Comparison of ENCODE assay signal across 9 cellular contexts in the genomic region with DNA sequence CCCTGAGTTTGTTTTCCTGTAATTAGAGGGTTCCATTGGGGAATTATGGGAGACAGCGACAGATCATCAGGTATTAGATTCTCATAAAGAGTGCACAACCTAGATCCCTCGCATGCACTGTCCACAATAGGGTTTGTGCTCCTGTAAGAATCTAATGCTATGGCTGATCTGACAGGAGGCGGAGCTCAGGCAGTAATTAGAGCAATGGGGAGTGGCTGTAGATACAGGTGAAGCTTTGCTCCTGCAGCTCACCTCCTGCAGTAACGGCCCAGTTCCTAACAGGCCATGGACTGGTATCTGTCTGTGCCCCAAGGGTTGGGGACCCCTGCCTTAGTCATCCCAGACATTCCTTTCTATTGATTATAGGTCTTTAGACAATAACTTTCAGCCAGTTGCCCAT. TPM values are rescaled to one million over a fixed set of nuclear protein-coding genes. Genes with fewer than 3 reads are reported as not detected.
DNase-seq lines count a peak whose midpoint lies in the region; ATAC-seq and TF ChIP-seq lines count a peak whose summit lies in the region.
"Had no signal": no experiment of that assay in that cellular context is flagged by ENCODE, and none has a peak within 500 bp of the region (broad histone marks: within the 10 kb centered on the region; RNA-seq: fewer than 3 reads in every experiment).

No MANE protein-coding gene starts in this region.

- POLR2A ChIA-PET in naive thymus-derived CD4-positive, alpha-beta T cell (lab: Charles Lee) = interaction anchor here (0.7 to 2.7 kb wide), 7 partner anchors 22 to 130 kb away, joined by 3 to 11 read pairs (median 7); a partner anchor contains a TSS

- TF ChIP-seq POLR2A in esophagus muscularis mucosa (IDR thresholded peaks at IDR 0.05; ENCODE audit: low read depth) (no peak), tibial nerve (IDR thresholded peaks at IDR 0.05) (no peak)

- no peaks in the 10 kb centered on the region; the same call in 1 of the 2 replicates for H3K27me3 Mint-ChIP-seq in HFFc6 (ENCODE audit: insufficient read depth)
- no peaks in the 10 kb centered on the region for H3K27me3 Mint-ChIP-seq in activated T-helper 2 cell treated with anti-CD3 and anti-CD28 coated beads, Interferon-gamma antibody, Interleukin-2, Interleukin-4, amounts not matched to agents 10 μg/mL and 5 μg/mL and 100 μg/mL, durations not matched to agents 14 hours and 24 hours and 36 hours (ENCODE audit: low read depth)
- peaks cover 0 to 3% (median 0%) of the 10 kb centered on the region in 5 donors for H3K27me3 Mint-ChIP-seq in naive thymus-derived CD4-positive, alpha-beta T cell

- TF ChIP-seq EP300 in esophagus muscularis mucosa (IDR thresholded peaks at IDR 0.05) (no peak), tibial nerve (IDR thresholded peaks at IDR 0.05) (no peak)

- CTCF ChIA-PET in naive thymus-derived CD4-positive, alpha-beta T cell (lab: Charles Lee) = interaction anchor here (0.6 to 1.6 kb wide), 4 partner anchors 33 to 119 kb away, joined by 3 to 4 read pairs (median 4); a partner anchor contains a TSS

- H3K36me3 ChIP-seq in BLaER1 (no peaks in the 10 kb centered on the region), esophagus muscularis mucosa (peaks cover 0 to 6% (median 0%) of the 10 kb centered on the region in 4 donors), tibial nerve (no peaks in the 10 kb centered on the region)
- H3K36me3 ChIP-seq in naive thymus-derived CD4-positive, alpha-beta T cell (ENCODE audit: control insufficient read depth in 2 of 3, insufficient read depth in 3 of 3, low read length in 3 of 3) = peaks cover 0 to 7% (median 0%) of the 10 kb centered on the region in 3 experiments

- no peak overlapping the region for H3K4me3 ChIP-seq in BLaER1
- no peak overlapping the region for H3K4me3 ChIP-seq in naive thymus-derived CD4-positive, alpha-beta T cell (ENCODE audit: low read length)
- no peak overlapping the region for H3K4me3 ChIP-seq in esophagus muscularis mucosa
- no peak overlapping the region for H3K4me3 ChIP-seq in tibial nerve

- 94% methylated on average over 4 of the region's 4 CpGs for WGBS in esophagus muscularis mucosa
- 90 to 94% methylated on average over 4 of the region's 4 CpGs for WGBS in tibial nerve, 2 donors

- no peak overlapping the region for H3K9ac ChIP-seq in BLaER1

- H4K20me1 ChIP-seq in BLaER1 = peaks cover 5% of the 10 kb centered on the region; the same call in 1 of the 2 replicates

- DNase-seq in HFFc6 = no peak
- no peak for DNase-seq in activated T-helper 2 cell treated with anti-CD3 and anti-CD28 coated beads, Interferon-gamma antibody, Interleukin-2, Interleukin-4, amounts not matched to agents 10 μg/mL and 5 μg/mL and 100 μg/mL, durations not matched to agents 14 hours and 24 hours and 36 hours (ENCODE audit: low spot score)
- peak in 1 of 9 donors; percentile 2 for DNase-seq in naive thymus-derived CD4-positive, alpha-beta T cell
- DNase-seq in esophagus muscularis mucosa (ENCODE audit: extremely low spot score) = no peak
- DNase-seq in NK-92 (lab: John Stamatoyannopoulos, UW; ENCODE audit: unreplicated experiment) = no peak
- DNase-seq in tibial nerve (ENCODE audit: low spot score in 2 of 2) = no peak
- DNase-seq: SW 1271 had no signal

- H3K27me3 ChIP-seq in BLaER1 = no peaks in the 10 kb centered on the region
- no peaks in the 10 kb centered on the region for H3K27me3 ChIP-seq in naive thymus-derived CD4-positive, alpha-beta T cell (ENCODE audit: control insufficient read depth in 2 of 2, insufficient read depth in 2 of 2, low read length in 2 of 2)
- no peaks in the 10 kb centered on the region for H3K27me3 ChIP-seq in esophagus muscularis mucosa
- no peaks in the 10 kb centered on the region for H3K27me3 ChIP-seq in tibial nerve

- H3K4me2 ChIP-seq in BLaER1 = peak overlapping the region; percentile 77; the same call in 1 of the 2 replicates

- intact Hi-C loops in activated T-helper 2 cell treated with anti-CD3 and anti-CD28 coated beads, Interferon-gamma antibody, Interleukin-2, Interleukin-4, amounts not matched to agents 10 μg/mL and 5 μg/mL and 100 μg/mL, durations not matched to agents 14 hours and 24 hours and 36 hours (cut with micrococcal nuclease) = loop anchor here (1.0 to 2.0 kb wide), 2 partner anchors 32 kb away; a partner anchor contains a TSS
- intact Hi-C loops in naive thymus-derived CD4-positive, alpha-beta T cell (cut with micrococcal nuclease) = loop anchor here (1.0 to 2.0 kb wide), 8 partner anchors 32 to 381 kb away; a partner anchor contains a TSS
- intact Hi-C loops in esophagus muscularis mucosa (cut with DNase I) = loop anchor here (5.0 kb wide), 1 partner anchor 51 kb away; no protein-coding TSS in a partner anchor

- H3K4me1 ChIP-seq in BLaER1 = peaks cover 39% of the 10 kb centered on the region
- peaks cover 0 to 6% of the 10 kb centered on the region in 2 donors for H3K4me1 ChIP-seq in naive thymus-derived CD4-positive, alpha-beta T cell (ENCODE audit: control insufficient read depth in 2 of 2, insufficient read depth in 2 of 2, low read length in 2 of 2)
- H3K4me1 ChIP-seq in esophagus muscularis mucosa = peaks cover 6 to 37% (median 26%) of the 10 kb centered on the region in 4 donors
- peaks cover 0 to 31% (median 7%) of the 10 kb centered on the region in 4 donors for H3K4me1 ChIP-seq in tibial nerve

- TF ChIP-seq CTCF in HFFc6 (IDR thresholded peaks at IDR 0.05) (no peak), esophagus muscularis mucosa (IDR thresholded peaks at IDR 0.05) (no peak), tibial nerve (IDR thresholded peaks at IDR 0.05) (no peak)

- H3K4me3 Mint-ChIP-seq in HFFc6 = peak overlapping the region; percentile 27; the same call in 1 of the 2 replicates
- peak overlapping the region; percentile 62 for H3K4me3 Mint-ChIP-seq in activated T-helper 2 cell treated with anti-CD3 and anti-CD28 coated beads, Interferon-gamma antibody, Interleukin-2, Interleukin-4, amounts not matched to agents 10 μg/mL and 5 μg/mL and 100 μg/mL, durations not matched to agents 14 hours and 24 hours and 36 hours (ENCODE audit: low read depth)
- peak overlapping the region; percentile 70 to 95 (median 90) for H3K4me3 Mint-ChIP-seq in naive thymus-derived CD4-positive, alpha-beta T cell

- no peaks in the 10 kb centered on the region; the same call in 1 of the 2 replicates for H3K36me3 Mint-ChIP-seq in HFFc6 (ENCODE audit: low read depth)
- no peaks in the 10 kb centered on the region for H3K36me3 Mint-ChIP-seq in activated T-helper 2 cell treated with anti-CD3 and anti-CD28 coated beads, Interferon-gamma antibody, Interleukin-2, Interleukin-4, amounts not matched to agents 10 μg/mL and 5 μg/mL and 100 μg/mL, durations not matched to agents 14 hours and 24 hours and 36 hours (ENCODE audit: low read depth)
- peaks cover 0 to 2% (median 0%) of the 10 kb centered on the region in 5 donors for H3K36me3 Mint-ChIP-seq in naive thymus-derived CD4-positive, alpha-beta T cell

- H3K9me3 Mint-ChIP-seq in HFFc6 = no peaks in the 10 kb centered on the region
- no peaks in the 10 kb centered on the region for H3K9me3 Mint-ChIP-seq in activated T-helper 2 cell treated with anti-CD3 and anti-CD28 coated beads, Interferon-gamma antibody, Interleukin-2, Interleukin-4, amounts not matched to agents 10 μg/mL and 5 μg/mL and 100 μg/mL, durations not matched to agents 14 hours and 24 hours and 36 hours
- H3K9me3 Mint-ChIP-seq in naive thymus-derived CD4-positive, alpha-beta T cell = no peaks in the 10 kb centered on the region

- H3K27ac ChIP-seq in BLaER1 = no peak overlapping the region
- no peak overlapping the region for H3K27ac ChIP-seq in naive thymus-derived CD4-positive, alpha-beta T cell (ENCODE audit: low read depth, low read length)
- no peak overlapping the region for H3K27ac ChIP-seq in esophagus muscularis mucosa (replicated peaks in 1 of 4)
- H3K27ac ChIP-seq in tibial nerve = peak overlapping the region in 1 of 4 donors; percentile 98

- H3K27ac Mint-ChIP-seq in HFFc6 = peak overlapping the region; percentile 34
- peak overlapping the region; percentile 74 for H3K27ac Mint-ChIP-seq in activated T-helper 2 cell treated with anti-CD3 and anti-CD28 coated beads, Interferon-gamma antibody, Interleukin-2, Interleukin-4, amounts not matched to agents 10 μg/mL and 5 μg/mL and 100 μg/mL, durations not matched to agents 14 hours and 24 hours and 36 hours
- H3K27ac Mint-ChIP-seq in naive thymus-derived CD4-positive, alpha-beta T cell = peak overlapping the region; percentile 51 to 98 (median 90)

- H3K9me3 ChIP-seq in BLaER1 (no peaks in the 10 kb centered on the region), esophagus muscularis mucosa (no peaks in the 10 kb centered on the region), tibial nerve (no peaks in the 10 kb centered on the region)
- H3K9me3 ChIP-seq in naive thymus-derived CD4-positive, alpha-beta T cell (ENCODE audit: control insufficient read depth in 2 of 3, low read length in 3 of 3) = no peaks in the 10 kb centered on the region

- ATAC-seq in naive thymus-derived CD4-positive, alpha-beta T cell = no peak
- ATAC-seq in GM18870 (IDR thresholded peaks at IDR 0.05; ENCODE audit: unreplicated experiment) = no peak

- peaks cover 25% of the 10 kb centered on the region for H3K4me1 Mint-ChIP-seq in HFFc6 (ENCODE audit: low read depth)
- peaks cover 9% of the 10 kb centered on the region for H3K4me1 Mint-ChIP-seq in activated T-helper 2 cell treated with anti-CD3 and anti-CD28 coated beads, Interferon-gamma antibody, Interleukin-2, Interleukin-4, amounts not matched to agents 10 μg/mL and 5 μg/mL and 100 μg/mL, durations not matched to agents 14 hours and 24 hours and 36 hours (ENCODE audit: low read depth)
- peaks cover 4 to 33% (median 25%) of the 10 kb centered on the region in 7 donors for H3K4me1 Mint-ChIP-seq in naive thymus-derived CD4-positive, alpha-beta T cell

RNA-seq across cellular contexts. Expression of a gene that starts 0.9 kb away (rescaled TPM):
- total RNA-seq in HFFc6 (2021; fragmentation: NEBNext Ultra II Directional; extraction: Animal tissue kit (Norgen Biotek cat#: 25700)) = 1 to 10 TPM; 8.2 to 9.8 (median 9.2) TPM
- total RNA-seq in activated T-helper 2 cell treated with anti-CD3 and anti-CD28 coated beads, Interferon-gamma antibody, Interleukin-2, Interleukin-4, amounts not matched to agents 10 μg/mL and 5 μg/mL and 100 μg/mL, durations not matched to agents 14 hours and 24 hours and 36 hours = 6.1 and 7.7 TPM in 2 replicates
- 10 to 100 TPM in 1 of 5 experiments, 1 to 10 TPM in 4; 3.9 to 10.1 (median 6.2) TPM for total RNA-seq in naive thymus-derived CD4-positive, alpha-beta T cell
- 10 to 100 TPM in 1 of 2 donors, 1 to 10 TPM in 1; 6.8 to 13.4 TPM for polyA plus RNA-seq in naive thymus-derived CD4-positive, alpha-beta T cell
- total RNA-seq in esophagus muscularis mucosa (10 to 100 TPM; 12.9 to 18.4 (median 16.1) TPM), tibial nerve (10 to 100 TPM; 12.9 to 18.0 (median 16.5) TPM)

RNA-seq across cellular contexts. Expression of a gene that starts 32.8 kb away (rescaled TPM):
- total RNA-seq in HFFc6 (2021; fragmentation: NEBNext Ultra II Directional; extraction: Animal tissue kit (Norgen Biotek cat#: 25700)) = 10 to 100 TPM; 16.5 to 19.4 (median 18.3) TPM
- total RNA-seq in activated T-helper 2 cell treated with anti-CD3 and anti-CD28 coated beads, Interferon-gamma antibody, Interleukin-2, Interleukin-4, amounts not matched to agents 10 μg/mL and 5 μg/mL and 100 μg/mL, durations not matched to agents 14 hours and 24 hours and 36 hours = 23.6 and 25.5 TPM in 2 replicates
- 10 to 100 TPM; 29.1 to 48.0 (median 35.0) TPM for total RNA-seq in naive thymus-derived CD4-positive, alpha-beta T cell
- polyA plus RNA-seq in naive thymus-derived CD4-positive, alpha-beta T cell = 10 to 100 TPM; 20.3 to 37.6 TPM
- total RNA-seq in esophagus muscularis mucosa (10 to 100 TPM; 15.6 to 25.3 (median 20.7) TPM), tibial nerve (10 to 100 TPM; 24.0 to 37.5 (median 26.9) TPM)

RNA-seq across cellular contexts. Expression of a gene that starts 33.3 kb away (rescaled TPM):
- total RNA-seq in HFFc6 (2021; fragmentation: NEBNext Ultra II Directional; extraction: Animal tissue kit (Norgen Biotek cat#: 25700)) = 10 to 100 TPM; 55.9 to 77.4 (median 63.1) TPM
- total RNA-seq in activated T-helper 2 cell treated with anti-CD3 and anti-CD28 coated beads, Interferon-gamma antibody, Interleukin-2, Interleukin-4, amounts not matched to agents 10 μg/mL and 5 μg/mL and 100 μg/mL, durations not matched to agents 14 hours and 24 hours and 36 hours = 59.0 and 63.5 TPM in 2 replicates
- total RNA-seq in naive thymus-derived CD4-positive, alpha-beta T cell = 100 to 1,000 TPM in 2 of 5 experiments, 10 to 100 TPM in 3; 54.0 to 103 (median 70.1) TPM
- polyA plus RNA-seq in naive thymus-derived CD4-positive, alpha-beta T cell = 10 to 100 TPM; 47.0 to 55.5 TPM
- total RNA-seq in esophagus muscularis mucosa (10 to 100 TPM; 22.7 to 27.0 (median 24.0) TPM), tibial nerve (10 to 100 TPM; 32.4 to 37.5 (median 35.4) TPM)

RNA-seq across cellular contexts. Expression of a gene that starts 40.1 kb away (rescaled TPM):
- 100 to 1,000 TPM; 253 to 334 (median 302) TPM for total RNA-seq in HFFc6 (2021; fragmentation: NEBNext Ultra II Directional; extraction: Animal tissue kit (Norgen Biotek cat#: 25700))
- total RNA-seq in activated T-helper 2 cell treated with anti-CD3 and anti-CD28 coated beads, Interferon-gamma antibody, Interleukin-2, Interleukin-4, amounts not matched to agents 10 μg/mL and 5 μg/mL and 100 μg/mL, durations not matched to agents 14 hours and 24 hours and 36 hours = 116 and 119 TPM in 2 replicates
- 100 to 1,000 TPM in 1 of 5 experiments, 10 to 100 TPM in 4; 65.7 to 103 (median 80.1) TPM for total RNA-seq in naive thymus-derived CD4-positive, alpha-beta T cell
- polyA plus RNA-seq in naive thymus-derived CD4-positive, alpha-beta T cell = 100 to 1,000 TPM; 110 to 122 TPM
- total RNA-seq in esophagus muscularis mucosa = 10 to 100 TPM; 49.4 to 97.6 (median 73.7) TPM
- total RNA-seq in tibial nerve = 10 to 100 TPM; 43.7 to 56.4 (median 50.6) TPM

RNA-seq across cellular contexts. Expression of a gene that starts 52.5 kb away (rescaled TPM):
- 100 to 1,000 TPM in 5 of 6 experiments, 10 to 100 TPM in 1; 70.9 to 139 (median 124) TPM for total RNA-seq in HFFc6 (2021; fragmentation: NEBNext Ultra II Directional; extraction: Animal tissue kit (Norgen Biotek cat#: 25700))
- 383 and 389 TPM in 2 replicates for total RNA-seq in activated T-helper 2 cell treated with anti-CD3 and anti-CD28 coated beads, Interferon-gamma antibody, Interleukin-2, Interleukin-4, amounts not matched to agents 10 μg/mL and 5 μg/mL and 100 μg/mL, durations not matched to agents 14 hours and 24 hours and 36 hours
- total RNA-seq in naive thymus-derived CD4-positive, alpha-beta T cell = 100 to 1,000 TPM in 4 of 5 experiments, 10 to 100 TPM in 1; 80.3 to 263 (median 168) TPM
- 10 to 100 TPM; 29.5 to 49.9 TPM for polyA plus RNA-seq in naive thymus-derived CD4-positive, alpha-beta T cell
- total RNA-seq in esophagus muscularis mucosa (10 to 100 TPM; 35.3 to 60.3 (median 41.1) TPM), tibial nerve (10 to 100 TPM; 28.9 to 41.0 (median 35.8) TPM)

Comparison
In these comparisons a context has a peak if more than half of its experiments do, and no peak if none do; other contexts are left out.
1. H3K27ac Mint-ChIP-seq: peak in every context shown above with its lines; median percentile 90 in naive thymus-derived CD4-positive, alpha-beta T cell; 74 in activated T-helper 2 cell treated with anti-CD3 and anti-CD28 coated beads, Interferon-gamma antibody, Interleukin-2, Interleukin-4, amounts not matched to agents 10 μg/mL and 5 μg/mL and 100 μg/mL, durations not matched to agents 14 hours and 24 hours and 36 hours; 34 in HFFc6.
2. H3K4me3 Mint-ChIP-seq: peak in every context shown above with its lines; median percentile 90 in naive thymus-derived CD4-positive, alpha-beta T cell; 62 in activated T-helper 2 cell treated with anti-CD3 and anti-CD28 coated beads, Interferon-gamma antibody, Interleukin-2, Interleukin-4, amounts not matched to agents 10 μg/mL and 5 μg/mL and 100 μg/mL, durations not matched to agents 14 hours and 24 hours and 36 hours; 27 in HFFc6.